In genomic region chr3:159865042-159865579, GRCh38 we compare ENCODE assay signal across 14 cellular contexts. TPM values are rescaled to one million over a fixed set of nuclear protein-coding genes. Genes with fewer than 3 reads are reported as not detected.
DNase-seq lines count a peak whose midpoint lies in the region; ATAC-seq, FAIRE-seq and TF ChIP-seq lines count a peak whose summit lies in the region.
"Had no signal": no experiment of that assay in that cellular context is flagged by ENCODE, and none has a peak within 500 bp of the region (broad histone marks: within the 10 kb centered on the region; RNA-seq: fewer than 3 reads in every experiment).

No MANE protein-coding gene starts in this region.

- H3K4me3 ChIP-seq in LNCaP clone FGC (ENCODE audit: low read depth, low read length) (no peak overlapping the region), osteoblast (ENCODE audit: insufficient read depth, low read length) (no peak overlapping the region), Karpas-422 (ENCODE audit: low read length) (no peak overlapping the region)
- no peak overlapping the region for H3K4me3 ChIP-seq in effector memory CD4-positive, alpha-beta T cell (ENCODE audit: insufficient read depth, low read depth, low read length, poor library complexity, severe bottlenecking)
- H3K4me3 ChIP-seq: lower lobe of right lung had no signal

- H3K36me3 ChIP-seq in osteoblast (ENCODE audit: insufficient read depth, low read length) = peaks cover 15% of the 10 kb centered on the region
- no peaks in the 10 kb centered on the region for H3K36me3 ChIP-seq in Karpas-422 (ENCODE audit: insufficient read depth, low read length)
- no peaks in the 10 kb centered on the region for H3K36me3 ChIP-seq in effector memory CD4-positive, alpha-beta T cell (ENCODE audit: control insufficient read depth, insufficient read depth, low read length)

- FAIRE-seq in endometrium (lab: Jason Lieb, UNC) = peak; percentile 99
- FAIRE-seq: frontal cortex had no signal

- no peaks in the 10 kb centered on the region for H3K9me2 ChIP-seq in Karpas-422 (replicated peaks; ENCODE audit: insufficient read depth, low read length)

- H3K27me3 ChIP-seq in osteoblast (ENCODE audit: insufficient read depth, low read length) = no peaks in the 10 kb centered on the region
- no peaks in the 10 kb centered on the region for H3K27me3 ChIP-seq in Karpas-422 (ENCODE audit: low read length)
- H3K27me3 ChIP-seq in effector memory CD4-positive, alpha-beta T cell (replicated peaks; ENCODE audit: control insufficient read depth, insufficient read depth, low read length, poor library complexity, severe bottlenecking) = no peaks in the 10 kb centered on the region

- TF ChIP-seq CTCF in LNCaP clone FGC (IDR thresholded peaks at IDR 0.05; ENCODE audit: control insufficient read depth, extremely low read depth, insufficient read depth) = 0 out of 2 replicates have a peak, but pooled peaks have one; percentile 3
- no peak for TF ChIP-seq CTCF in osteoblast (IDR thresholded peaks at IDR 0.05; ENCODE audit: extremely low read depth, low read depth, low read length)

- H3K9me3 ChIP-seq in osteoblast (ENCODE audit: low read depth, low read length) (no peaks in the 10 kb centered on the region), Karpas-422 (ENCODE audit: low read length) (no peaks in the 10 kb centered on the region)
- no peaks in the 10 kb centered on the region for H3K9me3 ChIP-seq in effector memory CD4-positive, alpha-beta T cell (ENCODE audit: control insufficient read depth, low read length)
- H3K9me3 ChIP-seq: lower lobe of right lung had no signal

- H4K20me1 ChIP-seq in osteoblast (ENCODE audit: insufficient read depth, low read length) = peaks cover 5% of the 10 kb centered on the region
- H4K20me1 ChIP-seq in Karpas-422 (ENCODE audit: insufficient read depth, low read depth, low read length) = no peaks in the 10 kb centered on the region

- H2AFZ ChIP-seq in osteoblast (ENCODE audit: low read length) (no peak overlapping the region), Karpas-422 (ENCODE audit: low read length) (no peak overlapping the region)

- peak overlapping the region; percentile 27 for H3K27ac ChIP-seq in osteoblast (ENCODE audit: low read depth, low read length)
- no peak overlapping the region for H3K27ac ChIP-seq in Karpas-422 (ENCODE audit: low read length)
- H3K27ac ChIP-seq in effector memory CD4-positive, alpha-beta T cell (ENCODE audit: insufficient read depth, low read length, poor library complexity, severe bottlenecking) = no peak overlapping the region
- H3K27ac ChIP-seq: C4-2B, lower lobe of right lung had no signal

- H3K9ac ChIP-seq in Karpas-422 (ENCODE audit: low read length) = no peak overlapping the region

- ATAC-seq in HG03045 (IDR thresholded peaks at IDR 0.05; ENCODE audit: unreplicated experiment) (no peak), HG02610 (IDR thresholded peaks at IDR 0.05; ENCODE audit: unreplicated experiment) (no peak)
- ATAC-seq: lower lobe of right lung had no signal

- H3K79me2 ChIP-seq in osteoblast (ENCODE audit: insufficient read depth, low read length) (peaks cover 87% of the 10 kb centered on the region), Karpas-422 (ENCODE audit: low read length) (no peaks in the 10 kb centered on the region)

- H3K4me2 ChIP-seq in osteoblast (ENCODE audit: insufficient read depth, low read length) (peak overlapping the region; percentile 22), Karpas-422 (ENCODE audit: low read depth, low read length, poor library complexity, severe bottlenecking) (no peak overlapping the region)

- DNase-seq in AG08396 (ENCODE audit: low spot score) (peak; percentile 25), LNCaP clone FGC (ENCODE audit: low read depth) (no peak), osteoblast (ENCODE audit: insufficient read length, low spot score, missing footprints) (no peak), Karpas-422 (no peak)
- no peak for DNase-seq in effector memory CD4-positive, alpha-beta T cell
- DNase-seq: amniotic stem cell, lower lobe of right lung, NCI-H187, T-helper 9 cell had no signal

- H3K4me1 ChIP-seq in osteoblast (ENCODE audit: insufficient read depth, low read length) = peaks cover 20% of the 10 kb centered on the region
- H3K4me1 ChIP-seq in Karpas-422 (ENCODE audit: low read length) = no peaks in the 10 kb centered on the region
- no peaks in the 10 kb centered on the region for H3K4me1 ChIP-seq in effector memory CD4-positive, alpha-beta T cell (ENCODE audit: control insufficient read depth, insufficient read depth, low read length, poor library complexity, severe bottlenecking)

RNA-seq across cellular contexts. Expression of gene SCHIP1, which starts 25.4 kb away (rescaled TPM):
- 1.8 and 2.4 TPM in 2 replicates for total RNA-seq in osteoblast
- total RNA-seq in Karpas-422 (2014; rRNA removed; shearing (Covaris generic); ENCODE audit: low replicate concordance) = not detected in 2 replicates
